In the genomic region with DNA sequence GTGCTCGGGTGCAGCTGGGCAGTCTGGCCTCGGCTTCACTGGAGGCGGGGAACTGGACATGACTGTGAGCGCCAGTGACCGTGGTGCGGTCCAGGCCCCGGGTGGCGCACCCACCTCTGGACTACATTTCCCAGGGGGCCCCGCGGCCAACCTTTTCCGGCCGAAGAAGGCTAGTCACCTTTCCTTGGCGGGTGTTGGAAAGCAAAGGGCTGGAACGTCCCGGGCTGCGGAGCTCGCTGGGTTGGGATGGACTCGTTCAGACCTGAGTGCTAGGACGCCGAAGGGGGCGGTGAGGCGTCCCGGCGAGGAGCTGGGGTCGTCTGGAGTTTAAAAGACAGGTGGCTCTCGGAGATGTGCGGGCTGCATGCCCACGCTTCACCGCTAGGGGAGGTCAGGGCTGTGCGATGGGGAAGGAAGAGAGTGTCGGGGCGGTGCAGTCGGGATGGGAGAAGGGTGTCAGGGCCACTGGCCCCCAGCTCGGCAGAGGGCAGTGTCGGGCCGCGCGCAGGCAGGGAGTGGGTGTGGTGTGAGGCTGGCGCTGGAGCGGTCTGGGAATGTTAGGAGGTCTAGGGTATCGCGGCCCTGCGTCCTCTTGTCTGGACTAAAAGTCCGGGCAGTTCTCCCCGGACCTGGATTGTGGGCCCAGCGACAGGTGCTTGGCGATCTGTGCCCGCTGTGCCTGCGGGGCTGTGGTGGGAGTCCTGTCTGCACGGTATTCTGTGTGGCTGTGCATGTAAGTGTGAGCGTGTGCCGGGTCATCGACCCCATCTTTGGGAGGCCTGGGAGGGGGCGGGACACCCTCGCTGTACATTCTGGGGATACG, we compare ENCODE assay signal across 1 cellular context.
A peak's percentile ranks its signal among the peaks of the same experiment; 100 is the strongest.
TF ChIP-seq lines count a peak whose summit lies in the region.

No MANE protein-coding gene starts in this region.

TF ChIP-seq in GM12878, 131 proteins besides CTCF, POLR2A, EP300 and RAD21 (continued from another document):
- TF ChIP-seq, protein P1, sequence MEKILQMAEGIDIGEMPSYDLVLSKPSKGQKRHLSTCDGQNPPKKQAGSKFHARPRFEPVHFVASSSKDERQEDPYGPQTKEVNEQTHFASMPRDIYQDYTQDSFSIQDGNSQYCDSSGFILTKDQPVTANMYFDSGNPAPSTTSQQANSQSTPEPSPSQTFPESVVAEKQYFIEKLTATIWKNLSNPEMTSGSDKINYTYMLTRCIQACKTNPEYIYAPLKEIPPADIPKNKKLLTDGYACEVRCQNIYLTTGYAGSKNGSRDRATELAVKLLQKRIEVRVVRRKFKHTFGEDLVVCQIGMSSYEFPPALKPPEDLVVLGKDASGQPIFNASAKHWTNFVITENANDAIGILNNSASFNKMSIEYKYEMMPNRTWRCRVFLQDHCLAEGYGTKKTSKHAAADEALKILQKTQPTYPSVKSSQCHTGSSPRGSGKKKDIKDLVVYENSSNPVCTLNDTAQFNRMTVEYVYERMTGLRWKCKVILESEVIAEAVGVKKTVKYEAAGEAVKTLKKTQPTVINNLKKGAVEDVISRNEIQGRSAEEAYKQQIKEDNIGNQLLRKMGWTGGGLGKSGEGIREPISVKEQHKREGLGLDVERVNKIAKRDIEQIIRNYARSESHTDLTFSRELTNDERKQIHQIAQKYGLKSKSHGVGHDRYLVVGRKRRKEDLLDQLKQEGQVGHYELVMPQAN (conservative IDR thresholded peaks at IDR 0.05): no peak
- TF ChIP-seq, protein P2, sequence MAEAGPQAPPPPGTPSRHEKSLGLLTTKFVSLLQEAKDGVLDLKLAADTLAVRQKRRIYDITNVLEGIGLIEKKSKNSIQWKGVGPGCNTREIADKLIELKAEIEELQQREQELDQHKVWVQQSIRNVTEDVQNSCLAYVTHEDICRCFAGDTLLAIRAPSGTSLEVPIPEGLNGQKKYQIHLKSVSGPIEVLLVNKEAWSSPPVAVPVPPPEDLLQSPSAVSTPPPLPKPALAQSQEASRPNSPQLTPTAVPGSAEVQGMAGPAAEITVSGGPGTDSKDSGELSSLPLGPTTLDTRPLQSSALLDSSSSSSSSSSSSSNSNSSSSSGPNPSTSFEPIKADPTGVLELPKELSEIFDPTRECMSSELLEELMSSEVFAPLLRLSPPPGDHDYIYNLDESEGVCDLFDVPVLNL (IDR thresholded peaks at IDR 0.05; ENCODE audit: low read depth, low read length): no peak
- TF ChIP-seq MTA3 (IDR thresholded peaks at IDR 0.05; ENCODE audit: borderline replicate concordance, low read length) (no peak), PAX5 (IDR thresholded peaks at IDR 0.05; ENCODE audit: borderline replicate concordance, low read depth, low read length) (no peak), ZNF274 (IDR thresholded peaks at IDR 0.05; ENCODE audit: insufficient read depth, insufficient read length) (no peak), NR2C2 (IDR thresholded peaks at IDR 0.05; ENCODE audit: borderline replicate concordance, control insufficient read depth, insufficient read length, low read depth) (no peak), PML (IDR thresholded peaks at IDR 0.05; ENCODE audit: low read length) (no peak), SIX5 (IDR thresholded peaks at IDR 0.05; ENCODE audit: low read depth, low read length, severe bottlenecking) (peak; percentile 41), CREM (IDR thresholded peaks at IDR 0.05; ENCODE audit: low read depth) (no peak), MYC (IDR thresholded peaks at IDR 0.05; ENCODE audit: insufficient read depth, insufficient read length, insufficient replicate concordance, low read length, severe bottlenecking) (no peak), HCFC1 (IDR thresholded peaks at IDR 0.05; ENCODE audit: low read length) (peak; percentile 39; the same call in 1 of the 2 replicates), SREBF2 (IDR thresholded peaks at IDR 0.05; ENCODE audit: low read length) (no peak), KLF5 (IDR thresholded peaks at IDR 0.05; ENCODE audit: partially characterized antibody) (no peak)
- TF ChIP-seq, protein P3, sequence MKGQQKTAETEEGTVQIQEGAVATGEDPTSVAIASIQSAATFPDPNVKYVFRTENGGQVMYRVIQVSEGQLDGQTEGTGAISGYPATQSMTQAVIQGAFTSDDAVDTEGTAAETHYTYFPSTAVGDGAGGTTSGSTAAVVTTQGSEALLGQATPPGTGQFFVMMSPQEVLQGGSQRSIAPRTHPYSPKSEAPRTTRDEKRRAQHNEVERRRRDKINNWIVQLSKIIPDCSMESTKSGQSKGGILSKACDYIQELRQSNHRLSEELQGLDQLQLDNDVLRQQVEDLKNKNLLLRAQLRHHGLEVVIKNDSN (IDR thresholded peaks at IDR 0.05; ENCODE audit: borderline replicate concordance, extremely low read length, insufficient read depth, low read depth, low read length): no peak
- TF ChIP-seq, protein P4, sequence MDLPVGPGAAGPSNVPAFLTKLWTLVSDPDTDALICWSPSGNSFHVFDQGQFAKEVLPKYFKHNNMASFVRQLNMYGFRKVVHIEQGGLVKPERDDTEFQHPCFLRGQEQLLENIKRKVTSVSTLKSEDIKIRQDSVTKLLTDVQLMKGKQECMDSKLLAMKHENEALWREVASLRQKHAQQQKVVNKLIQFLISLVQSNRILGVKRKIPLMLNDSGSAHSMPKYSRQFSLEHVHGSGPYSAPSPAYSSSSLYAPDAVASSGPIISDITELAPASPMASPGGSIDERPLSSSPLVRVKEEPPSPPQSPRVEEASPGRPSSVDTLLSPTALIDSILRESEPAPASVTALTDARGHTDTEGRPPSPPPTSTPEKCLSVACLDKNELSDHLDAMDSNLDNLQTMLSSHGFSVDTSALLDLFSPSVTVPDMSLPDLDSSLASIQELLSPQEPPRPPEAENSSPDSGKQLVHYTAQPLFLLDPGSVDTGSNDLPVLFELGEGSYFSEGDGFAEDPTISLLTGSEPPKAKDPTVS (IDR thresholded peaks at IDR 0.05; ENCODE audit: low read depth, low read length): no peak
TF ChIP-seq in GM12878: peak in this region for 3.
